17 cellular contexts compared by ENCODE assay signal in the genomic region with DNA sequence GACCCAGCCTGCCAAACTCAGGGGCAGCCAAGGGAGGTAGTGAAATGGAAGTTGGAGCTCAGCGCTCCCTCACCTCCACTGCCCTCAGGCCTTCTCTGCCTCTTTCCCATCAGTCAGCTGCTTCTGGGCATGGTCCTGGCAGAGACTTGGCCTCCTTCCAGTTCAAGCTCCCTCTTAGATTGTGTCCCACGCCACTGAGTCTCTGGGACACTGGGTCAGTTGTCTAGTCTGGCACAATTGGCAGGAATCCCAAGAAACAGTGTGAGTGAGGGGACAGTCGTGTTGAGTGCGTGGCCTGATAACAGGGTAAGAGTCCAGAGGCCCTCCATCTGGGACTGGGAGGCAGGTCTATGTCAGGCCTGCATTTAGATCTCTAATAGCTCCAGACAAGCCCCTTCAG. TPM values are rescaled to one million over a fixed set of nuclear protein-coding genes. Genes with fewer than 3 reads are reported as not detected.
DNase-seq lines count a peak whose midpoint lies in the region; ATAC-seq and TF ChIP-seq lines count a peak whose summit lies in the region.
"Had no signal": no experiment of that assay in that cellular context is flagged by ENCODE, and none has a peak within 500 bp of the region (broad histone marks: within the 10 kb centered on the region; RNA-seq: fewer than 3 reads in every experiment).

No MANE protein-coding gene starts in this region.

- TF ChIP-seq CTCF in BE2C (IDR thresholded peaks at IDR 0.05; ENCODE audit: low read depth, low read length) (no peak), GM23338 (conservative IDR thresholded peaks at IDR 0.05; ENCODE audit: low read depth in 2 of 2) (no peak), neural crest cell (conservative IDR thresholded peaks at IDR 0.05) (no peak)

- H3K36me3 Mint-ChIP-seq in GM23338 (ENCODE audit: low read depth) (peaks cover 27% of the 10 kb centered on the region), neural crest cell (ENCODE audit: low read depth) (no peaks in the 10 kb centered on the region)
- H3K36me3 Mint-ChIP-seq: CD8-positive, alpha-beta T cell had no signal

- peaks cover 19% of the 10 kb centered on the region for H3K27me3 Mint-ChIP-seq in GM23338 (ENCODE audit: insufficient read depth, low read depth, poor library complexity)
- H3K27me3 Mint-ChIP-seq in neural crest cell (ENCODE audit: low read depth), result no peaks in the 10 kb centered on the region

- no peak overlapping the region for H3K27ac ChIP-seq in GM23338 (ENCODE audit: low read depth)
- H3K27ac ChIP-seq: BLaER1, RWPE1, SJSA1 had no signal

- no peaks in the 10 kb centered on the region for H3K79me2 ChIP-seq in GM23338 (replicated peaks; ENCODE audit: insufficient read depth)

- H3K27ac Mint-ChIP-seq in GM23338 (no peak overlapping the region), neural crest cell (ENCODE audit: unreplicated experiment) (peak overlapping the region; percentile 84)
- H3K27ac Mint-ChIP-seq: CD8-positive, alpha-beta T cell had no signal

- H3K27me3 ChIP-seq in BE2C (no peaks in the 10 kb centered on the region), GM23338 (ENCODE audit: insufficient read depth) (no peaks in the 10 kb centered on the region)
- H3K27me3 ChIP-seq: BLaER1, SJSA1 had no signal

- intact Hi-C loops in head of caudate nucleus (cut with DNase I), result no loop called here

- in situ Hi-C loops in G401 (cut with HindIII; ENCODE audit: low sequenced_read_pairs), result no loop called here

- H3K9me2 ChIP-seq in GM23338 (ENCODE audit: insufficient read depth), result no peaks in the 10 kb centered on the region

- H3K9me3 ChIP-seq in BE2C, result no peaks in the 10 kb centered on the region
- H3K9me3 ChIP-seq: BLaER1, SJSA1 had no signal

- no peaks in the 10 kb centered on the region for H4K20me1 ChIP-seq in GM23338 (replicated peaks; ENCODE audit: insufficient read depth)
- H4K20me1 ChIP-seq: BLaER1 had no signal

- H3K4me3 ChIP-seq in BE2C (ENCODE audit: low read depth, low read length), result no peak overlapping the region
- H3K4me3 ChIP-seq in GM23338, result no peak overlapping the region
- H3K4me3 ChIP-seq: BLaER1, SJSA1 had no signal

- peak; percentile 47 for DNase-seq in BE2C
- no peak for DNase-seq in GM23338 (ENCODE audit: low spot score)
- DNase-seq in head of caudate nucleus, result peak in 27 of 42 donors; percentile 26 to 85 (median 52)
- no peak for DNase-seq in neural crest cell (ENCODE audit: low read depth, low spot score)
- DNase-seq in DMS53 (lab: John Stamatoyannopoulos, UW), result no peak
- no peak for DNase-seq in activated naive CD4-positive, alpha-beta T cell treated with Interleukin-2 at 50 U/mL for 16 hours
- DNase-seq in G401 (ENCODE audit: low spot score), result no peak
- DNase-seq in activated CD8-positive, alpha-beta memory T cell treated with anti-CD3 and anti-CD28 coated beads for 24 hours, result no peak
- DNase-seq: CD8-positive, alpha-beta T cell; DND-41; GF-D8; KG1; NCI-H1694; NCI-H774 had no signal

- H3K9me3 Mint-ChIP-seq in GM23338 (peaks cover 12% of the 10 kb centered on the region), neural crest cell (peaks cover 2% of the 10 kb centered on the region)
- H3K9me3 Mint-ChIP-seq: CD8-positive, alpha-beta T cell had no signal

- no peaks in the 10 kb centered on the region for H3K36me3 ChIP-seq in BE2C
- H3K36me3 ChIP-seq in GM23338 (ENCODE audit: insufficient read depth), result peaks cover 3% of the 10 kb centered on the region; the same call in 1 of the 2 replicates
- H3K36me3 ChIP-seq: BLaER1, SJSA1 had no signal

- H3K4me3 Mint-ChIP-seq in GM23338 (no peak overlapping the region), neural crest cell (no peak overlapping the region)
- H3K4me3 Mint-ChIP-seq: CD8-positive, alpha-beta T cell had no signal

- ATAC-seq in GM23338, result no peak
- ATAC-seq: CD8-positive, alpha-beta T cell had no signal

- no peaks in the 10 kb centered on the region for H3F3A ChIP-seq in GM23338 (replicated peaks; ENCODE audit: low read depth)

- peaks cover 4% of the 10 kb centered on the region; the same call in 2 of the 3 replicates for H3K4me1 Mint-ChIP-seq in GM23338
- no peaks in the 10 kb centered on the region for H3K4me1 Mint-ChIP-seq in neural crest cell

- H3K4me1 ChIP-seq in BE2C (no peaks in the 10 kb centered on the region), GM23338 (ENCODE audit: insufficient read depth) (no peaks in the 10 kb centered on the region)
- H3K4me1 ChIP-seq: SJSA1 had no signal

- no peak overlapping the region for H2AFZ ChIP-seq in GM23338

- H3K4me2 ChIP-seq in GM23338, result no peak overlapping the region
- H3K4me2 ChIP-seq: BLaER1 had no signal

TF ChIP-seq in GM23338, 12 proteins besides CTCF, POLR2A, EP300 and RAD21:
- TF ChIP-seq JUNB (IDR thresholded peaks at IDR 0.05; ENCODE audit: unreplicated experiment), result no peak
- TF ChIP-seq POLR2AphosphoS5 (IDR thresholded peaks at IDR 0.05; ENCODE audit: low read depth), result 0 out of 2 replicates have a peak, but pooled peaks have one; percentile 7

RNA-seq across cellular contexts. Expression of a gene that starts 7.1 kb away (rescaled TPM):
- 9.2 TPM for polyA plus RNA-seq in BE2C (2012; ENCODE audit: insufficient read depth, insufficient read length, low read depth)
- 10.4 and 11.3 TPM in 2 replicates for total RNA-seq in GM23338 (2014; rRNA removed; shearing (Covaris generic))
- polyA plus RNA-seq in GM23338 (2016; fragmentation: Nextera tagmentation; extraction: Ambion mirVana), result 2.6 and 4.3 TPM in 2 replicates
- 4.4 and 4.5 TPM in 2 replicates for total RNA-seq in neural crest cell
- total RNA-seq in G401 (2014; rRNA removed; shearing (Covaris generic)), result 6.3 and 15.5 TPM in 2 replicates

RNA-seq across cellular contexts. Expression of a gene that starts 21.5 kb away (rescaled TPM):
- polyA plus RNA-seq in BE2C (2012; ENCODE audit: insufficient read depth, insufficient read length, low read depth), result 2.5 TPM
- 31.3 and 38.1 TPM in 2 replicates for total RNA-seq in GM23338 (2014; rRNA removed; shearing (Covaris generic))
- polyA plus RNA-seq in GM23338 (2016; fragmentation: Nextera tagmentation; extraction: Ambion mirVana), result 12.4 and 12.9 TPM in 2 replicates
- 16.2 and 17.4 TPM in 2 replicates for total RNA-seq in neural crest cell
- 12.9 and 17.1 TPM in 2 replicates for total RNA-seq in G401 (2014; rRNA removed; shearing (Covaris generic))

RNA-seq across cellular contexts. Expression of a gene that starts 36.8 kb away (rescaled TPM):
- 446 TPM for polyA plus RNA-seq in BE2C (2012; ENCODE audit: insufficient read depth, insufficient read length, low read depth)
- total RNA-seq in GM23338 (2014; rRNA removed; shearing (Covaris generic)), result 76.9 and 78.4 TPM in 2 replicates
- polyA plus RNA-seq in GM23338 (2016; fragmentation: Nextera tagmentation; extraction: Ambion mirVana), result 61.3 and 64.1 TPM in 2 replicates
- total RNA-seq in neural crest cell, result 107 and 115 TPM in 2 replicates
- 133 and 162 TPM in 2 replicates for total RNA-seq in G401 (2014; rRNA removed; shearing (Covaris generic))

RNA-seq across cellular contexts. Expression of a gene that starts 39.2 kb away (rescaled TPM):
- polyA plus RNA-seq in BE2C (2012; ENCODE audit: insufficient read depth, insufficient read length, low read depth), result 2.7 TPM
- 1.5 and 2.7 TPM in 2 replicates for total RNA-seq in GM23338 (2014; rRNA removed; shearing (Covaris generic))
- 1.7 and 2.2 TPM in 2 replicates for polyA plus RNA-seq in GM23338 (2016; fragmentation: Nextera tagmentation; extraction: Ambion mirVana)
- total RNA-seq in neural crest cell, result 7.8 and 8.1 TPM in 2 replicates
- 4.5 and 5.1 TPM in 2 replicates for total RNA-seq in G401 (2014; rRNA removed; shearing (Covaris generic))

RNA-seq across cellular contexts. Expression of a gene that starts 54.0 kb away (rescaled TPM):
- polyA plus RNA-seq in BE2C (2012; ENCODE audit: insufficient read depth, insufficient read length, low read depth), result not detected
- 9.2 and 13.3 TPM in 2 replicates for total RNA-seq in GM23338 (2014; rRNA removed; shearing (Covaris generic))
- 7.5 and 8.2 TPM in 2 replicates for polyA plus RNA-seq in GM23338 (2016; fragmentation: Nextera tagmentation; extraction: Ambion mirVana)
- 7.3 and 8.8 TPM in 2 replicates for total RNA-seq in neural crest cell
- 3.9 TPM in 1 of 2 replicates, not detected in the other for total RNA-seq in G401 (2014; rRNA removed; shearing (Covaris generic))
- total RNA-seq: CD8-positive, alpha-beta T cell; SJSA1 had no signal

Comparison
In these comparisons a context has a peak if more than half of its experiments do, and no peak if none do; other contexts are left out.
1. DNase-seq: peak in BE2C (single experiment) and head of caudate nucleus (27 of 42); none in GM23338 (single experiment), neural crest cell (single experiment), DMS53 (single experiment), activated naive CD4-positive, alpha-beta T cell treated with Interleukin-2 at 50 U/mL for 16 hours (single experiment), G401 (single experiment) and activated CD8-positive, alpha-beta memory T cell treated with anti-CD3 and anti-CD28 coated beads for 24 hours (single experiment).